In the genomic region with DNA sequence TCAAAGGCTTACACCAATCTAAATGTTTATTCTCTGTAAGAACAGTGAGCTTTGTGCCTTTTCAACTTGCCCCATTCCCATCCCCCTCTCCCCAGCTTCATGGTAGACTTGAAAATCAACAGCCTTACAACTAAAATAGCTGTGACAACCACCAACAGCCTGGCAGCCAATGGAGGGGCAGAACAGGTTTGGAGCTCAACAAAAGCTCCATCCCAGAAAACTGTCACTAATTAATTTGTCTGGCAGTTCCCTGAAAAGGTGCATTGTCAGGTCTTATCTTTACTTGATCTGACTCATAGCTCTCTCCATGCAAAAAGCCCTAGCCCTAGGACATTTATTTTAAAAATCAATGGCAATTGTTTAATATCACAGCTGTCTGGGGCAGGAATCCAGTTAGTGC, we compare ENCODE assay signal across 25 cellular contexts. TPM values are rescaled to one million over a fixed set of nuclear protein-coding genes. Genes with fewer than 3 reads are reported as not detected.
DNase-seq lines count a peak whose midpoint lies in the region; ATAC-seq and TF ChIP-seq lines count a peak whose summit lies in the region.
"Had no signal": no experiment of that assay in that cellular context is flagged by ENCODE, and none has a peak within 500 bp of the region (broad histone marks: within the 10 kb centered on the region; RNA-seq: fewer than 3 reads in every experiment).

No MANE protein-coding gene starts in this region.

- peaks cover 23 to 57% (median 49%) of the 10 kb centered on the region in 6 donors for H3K9me3 Mint-ChIP-seq in immature natural killer cell

- peaks cover 2 to 7% (median 4%) of the 10 kb centered on the region in 3 donors for H3K27me3 Mint-ChIP-seq in immature natural killer cell (ENCODE audit: low read depth in 3 of 3)
- H3K27me3 Mint-ChIP-seq: central memory CD8-positive, alpha-beta T cell; stimulated activated memory B cell treated with anti-CD40 and anti-IgM and Interleukin-4, amounts not matched to agents 10 μg/mL and 1 μg/mL and 100 μg/mL, for 72 hours had no signal

- DNase-seq in NCI-H1105 treated with DMSO at 0.1 percent for 48 hours (lab: John Stamatoyannopoulos, UW) (peak; percentile 3), NCI-H1105 (lab: John Stamatoyannopoulos, UW) (no peak), RWPE1 (ENCODE audit: low spot score) (peak; percentile 15), immature natural killer cell (no peak), smooth muscle cell (lab: John Stamatoyannopoulos, UW; ENCODE audit: unreplicated experiment) (no peak), SKM-1 (lab: John Stamatoyannopoulos, UW; ENCODE audit: unreplicated experiment) (no peak)
- DNase-seq in stimulated activated CD4-positive, alpha-beta T cell treated with anti-CD3 and anti-CD28 coated beads, Interleukin-4, amount 100 ng/mL, for 1 hour: no peak
- DNase-seq: C1 segment of cervical spinal cord; DMS79 treated with DMSO at 0.1 percent for 48 hours; effector CD8-positive, alpha-beta T cell; GOT3; MG63; midbrain; NCI-H2107; NCI-H510A treated with DMSO at 0.1 percent for 48 hours; retina; stimulated activated CD4-positive, alpha-beta T cell treated with anti-CD3 and anti-CD28 coated beads, Interleukin-15, amount 100 ng/mL, for 24 hours; T1000; tibial artery had no signal

- H3K4me1 Mint-ChIP-seq in immature natural killer cell: peaks cover 23 to 24% of the 10 kb centered on the region in 2 donors

- ATAC-seq in GM21526 (IDR thresholded peaks at IDR 0.05; ENCODE audit: low FRiP score, unreplicated experiment): no peak
- ATAC-seq: activated CD4-positive, CD25-positive, alpha-beta regulatory T cell treated with anti-CD3 and anti-CD28 coated beads, Interleukin-2, amount 50 U/mL, for 24 hours; stimulated activated memory B cell treated with anti-CD40 and anti-IgM and Interleukin-4, amounts not matched to agents 10 μg/mL and 1 μg/mL and 100 μg/mL, for 72 hours had no signal

- no peak overlapping the region for H3K4me3 Mint-ChIP-seq in immature natural killer cell
- H3K4me3 Mint-ChIP-seq: activated T-helper 1 cell treated with anti-CD3 and anti-CD28 coated beads, Interleukin-12 subunit alpha, Interleukin-12 subunit beta, Interleukin-2, Interleukin-4 antibody, amounts not matched to agents 30 ng/mL and 10 ng/mL and 1 ng/mL, durations not matched to agents 14 hours and 24 hours and 36 hours; central memory CD8-positive, alpha-beta T cell; stimulated activated memory B cell treated with anti-CD40 and anti-IgM and Interleukin-4, amounts not matched to agents 10 μg/mL and 1 μg/mL and 100 μg/mL, for 72 hours had no signal

- no peaks in the 10 kb centered on the region for H4K20me1 ChIP-seq in smooth muscle cell (ENCODE audit: low read depth)

- H3F3A ChIP-seq in smooth muscle cell (ENCODE audit: low read depth): peaks cover 7% of the 10 kb centered on the region

- H3K9ac ChIP-seq in smooth muscle cell (ENCODE audit: low read depth): peak overlapping the region; percentile 94

- H3K4me3 ChIP-seq in smooth muscle cell: no peak overlapping the region
- H3K4me3 ChIP-seq: MG63, SK-N-MC, tibial artery had no signal

- H3K27ac ChIP-seq in RWPE1: no peak overlapping the region
- peak overlapping the region; percentile 100 for H3K27ac ChIP-seq in smooth muscle cell (ENCODE audit: low read depth)
- H3K27ac ChIP-seq: SK-N-MC, tibial artery had no signal

- POLR2A ChIA-PET in RWPE1 (lab: Yijun Ruan, JAX; ENCODE audit: low non-redundant PET): no interaction called here

- peaks cover 49 to 71% (median 60%) of the 10 kb centered on the region in 3 donors for H3K36me3 Mint-ChIP-seq in immature natural killer cell

- H2AFZ ChIP-seq in smooth muscle cell (ENCODE audit: low read depth): no peak overlapping the region

- TF ChIP-seq CTCF in RWPE1 (conservative IDR thresholded peaks at IDR 0.05; ENCODE audit: low read depth): no peak
- no peak for TF ChIP-seq CTCF in smooth muscle cell (IDR thresholded peaks at IDR 0.05; ENCODE audit: borderline replicate concordance, insufficient read depth, poor library complexity, severe bottlenecking)

- peak overlapping the region; percentile 59 for H3K4me2 ChIP-seq in smooth muscle cell

- no peaks in the 10 kb centered on the region for H3K27me3 ChIP-seq in smooth muscle cell (ENCODE audit: low read depth)
- H3K27me3 ChIP-seq: MG63, tibial artery had no signal

- H3K4me1 ChIP-seq in smooth muscle cell (ENCODE audit: low read depth): no peaks in the 10 kb centered on the region

- H3K27ac Mint-ChIP-seq in immature natural killer cell: peak overlapping the region in 4 of 6 donors; percentile 54 to 84 (median 70)
- H3K27ac Mint-ChIP-seq: activated T-helper 1 cell treated with anti-CD3 and anti-CD28 coated beads, Interleukin-12 subunit alpha, Interleukin-12 subunit beta, Interleukin-2, Interleukin-4 antibody, amounts not matched to agents 30 ng/mL and 10 ng/mL and 1 ng/mL, durations not matched to agents 14 hours and 24 hours and 36 hours; stimulated activated memory B cell treated with anti-CD40 and anti-IgM and Interleukin-4, amounts not matched to agents 10 μg/mL and 1 μg/mL and 100 μg/mL, for 72 hours had no signal

- peaks cover 15% of the 10 kb centered on the region for H3K9me3 ChIP-seq in smooth muscle cell (replicated peaks; ENCODE audit: low read depth)

- CTCF ChIA-PET in RWPE1 (lab: Yijun Ruan, JAX): interaction anchor here (0.6 to 1.1 kb wide), 3 partner anchors 9 to 1788 kb away, joined by 3 read pairs; no protein-coding TSS in a partner anchor

- H3K79me2 ChIP-seq in smooth muscle cell (ENCODE audit: low read depth): peaks cover 46% of the 10 kb centered on the region

- peaks cover 25% of the 10 kb centered on the region for H3K36me3 ChIP-seq in smooth muscle cell (ENCODE audit: low read depth)

RNA-seq across cellular contexts. Expression of a gene that starts 22.6 kb away (rescaled TPM):
- polyA plus RNA-seq in immature natural killer cell (10 to 100 TPM; 53.3 to 98.2 (median 70.1) TPM), smooth muscle cell (46.7 and 56.0 TPM in 2 replicates)
- total RNA-seq in smooth muscle cell: 64.4 and 64.8 TPM in 2 replicates

Comparison
In these comparisons a context has a peak if more than half of its experiments do, and no peak if none do; other contexts are left out.
1. DNase-seq: peak in NCI-H1105 treated with DMSO at 0.1 percent for 48 hours (single experiment) and RWPE1 (single experiment); none in NCI-H1105 (single experiment), immature natural killer cell (0 of 3), smooth muscle cell (single experiment), SKM-1 (single experiment) and stimulated activated CD4-positive, alpha-beta T cell treated with anti-CD3 and anti-CD28 coated beads, Interleukin-4, amount 100 ng/mL, for 1 hour (single experiment).